ENCODE assay signal across 12 cellular contexts in genomic region chr10:69224862-69225657, GRCh38. TPM values are rescaled to one million over a fixed set of nuclear protein-coding genes. Genes with fewer than 3 reads are reported as not detected.
DNase-seq lines count a peak whose midpoint lies in the region; ATAC-seq and TF ChIP-seq lines count a peak whose summit lies in the region.
"Had no signal": no experiment of that assay in that cellular context is flagged by ENCODE, and none has a peak within 500 bp of the region (broad histone marks: within the 10 kb centered on the region; RNA-seq: fewer than 3 reads in every experiment).

No MANE protein-coding gene starts in this region.

- H3K36me3 ChIP-seq in adipocyte (ENCODE audit: control insufficient read depth, insufficient read depth, low read length, severe bottlenecking), result no peaks in the 10 kb centered on the region
- H3K36me3 ChIP-seq: thyroid gland had no signal

- no peak for TF ChIP-seq POLR2A in erythroblast (IDR thresholded peaks at IDR 0.05; ENCODE audit: low read length)

- H3K9ac ChIP-seq in adipocyte (ENCODE audit: low read length), result no peak overlapping the region

- peaks cover 11% of the 10 kb centered on the region for H3K4me1 ChIP-seq in adipocyte (ENCODE audit: control insufficient read depth, insufficient read depth, low read length)

- no peaks in the 10 kb centered on the region for H3K27me3 ChIP-seq in adipocyte (replicated peaks; ENCODE audit: control insufficient read depth, insufficient read depth, low read length)
- H3K27me3 ChIP-seq: thyroid gland had no signal

- no peak for ATAC-seq in HG03135 (IDR thresholded peaks at IDR 0.05; ENCODE audit: unreplicated experiment)
- no peak for ATAC-seq in GM18520 (IDR thresholded peaks at IDR 0.05; ENCODE audit: unreplicated experiment)
- ATAC-seq in HG03521 (IDR thresholded peaks at IDR 0.05; ENCODE audit: unreplicated experiment), result no peak

- TF ChIP-seq CTCF in AG10803 (conservative IDR thresholded peaks at IDR 0.05; ENCODE audit: low read length), result no peak

- DNase-seq in AG10803 (ENCODE audit: low read depth) (peak; percentile 31), H4 (ENCODE audit: low spot score) (peak; percentile 39), adipocyte (ENCODE audit: low read depth) (peak; percentile 26), left kidney (ENCODE audit: low read depth, low spot score) (peak; percentile 38), erythroblast (lab: John Stamatoyannopoulos, UW) (no peak)
- DNase-seq: NCI-H2107; SHP77; stimulated activated CD4-positive, alpha-beta T cell treated with anti-CD3 and anti-CD28 coated beads, Interleukin-2, amount 100 ng/mL, for 24 hours; thyroid gland had no signal

- H3K9me3 ChIP-seq in adipocyte (ENCODE audit: control insufficient read depth, low read length), result no peaks in the 10 kb centered on the region
- H3K9me3 ChIP-seq: thyroid gland had no signal

- H3K4me3 ChIP-seq in AG10803 (ENCODE audit: low read length) (no peak overlapping the region), adipocyte (ENCODE audit: low read length) (no peak overlapping the region)
- H3K4me3 ChIP-seq: thyroid gland had no signal

RNA-seq across cellular contexts. Expression of gene HKDC1, which starts 4.9 kb away (rescaled TPM):
- total RNA-seq in H4 (2014; rRNA removed; shearing (Covaris generic)), result 0.16 and 0.23 TPM in 2 replicates

RNA-seq across cellular contexts. Expression of gene SUPV3L1, which starts 45.0 kb away (rescaled TPM):
- 25.0 and 34.0 TPM in 2 replicates for total RNA-seq in H4 (2014; rRNA removed; shearing (Covaris generic))

RNA-seq across cellular contexts. Expression of gene HK1, which starts 53.2 kb away (rescaled TPM):
- total RNA-seq in H4 (2014; rRNA removed; shearing (Covaris generic)), result 24.4 and 32.1 TPM in 2 replicates

Comparison
In these comparisons a context has a peak if more than half of its experiments do, and no peak if none do; other contexts are left out.
1. DNase-seq: peak in AG10803 (single experiment), H4 (single experiment), adipocyte (single experiment) and left kidney (single experiment); none in erythroblast (0 of 2).